ENCODE assay signal across 8 cellular contexts in the genomic region with DNA sequence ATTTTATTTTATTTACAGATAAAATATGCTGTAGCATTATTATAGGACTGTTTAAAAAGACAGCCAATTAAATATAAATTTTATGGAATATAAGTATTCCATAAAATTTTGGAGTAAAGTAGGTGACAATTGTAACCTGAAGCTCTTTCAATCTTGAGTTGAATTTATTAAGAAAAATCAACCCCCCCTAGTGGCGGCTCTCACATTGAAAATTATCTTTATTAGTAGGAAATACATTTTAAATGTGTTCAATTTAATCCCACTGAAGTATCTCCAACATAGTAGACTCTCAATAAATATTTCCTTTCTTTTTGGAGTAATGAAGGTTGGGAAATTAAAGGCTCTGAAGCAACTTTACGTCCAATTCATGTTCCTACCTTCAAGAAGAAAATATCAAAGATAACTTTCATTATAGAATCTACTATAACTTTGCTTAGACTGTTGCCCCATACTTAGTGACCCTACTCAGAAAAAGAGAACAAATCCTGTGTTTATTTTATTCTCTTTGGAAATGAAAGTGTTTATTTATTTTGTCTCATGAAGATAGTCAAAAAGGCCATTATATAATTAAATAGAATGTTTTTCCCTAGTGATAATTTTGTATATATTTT. TPM values are rescaled to one million over a fixed set of nuclear protein-coding genes. Genes with fewer than 3 reads are reported as not detected.
DNase-seq lines count a peak whose midpoint lies in the region; ATAC-seq lines count a peak whose summit lies in the region.

No MANE protein-coding gene starts in this region.

- H3K27ac Mint-ChIP-seq in activated CD8-positive, alpha-beta T cell treated with anti-CD3 and anti-CD28 coated beads, Interleukin-2, amount 10 ng/mL, durations not matched to agents 7 days and 5 days, result no peak overlapping the region

- CTCF ChIA-PET in activated CD8-positive, alpha-beta T cell treated with anti-CD3 and anti-CD28 coated beads, Interleukin-2, amount 10 ng/mL, durations not matched to agents 7 days and 5 days (lab: Charles Lee), result interaction anchor here (0.6 to 3.1 kb wide), 20 partner anchors 9 to 376 kb away, joined by 3 to 32 read pairs (median 4); no protein-coding TSS in a partner anchor

- H3K27me3 Mint-ChIP-seq in activated CD8-positive, alpha-beta T cell treated with anti-CD3 and anti-CD28 coated beads, Interleukin-2, amount 10 ng/mL, durations not matched to agents 7 days and 5 days (ENCODE audit: low read depth), result no peaks in the 10 kb centered on the region

- peaks cover 25% of the 10 kb centered on the region for H3K36me3 Mint-ChIP-seq in activated CD8-positive, alpha-beta T cell treated with anti-CD3 and anti-CD28 coated beads, Interleukin-2, amount 10 ng/mL, durations not matched to agents 7 days and 5 days (ENCODE audit: low read depth)

- ATAC-seq in activated CD8-positive, alpha-beta T cell treated with anti-CD3 and anti-CD28 coated beads, Interleukin-2, amount 10 ng/mL, durations not matched to agents 7 days and 5 days, result no peak
- no peak for ATAC-seq in GM21528 (IDR thresholded peaks at IDR 0.05; ENCODE audit: low FRiP score, unreplicated experiment)

- POLR2A ChIA-PET in activated CD8-positive, alpha-beta T cell treated with anti-CD3 and anti-CD28 coated beads, Interleukin-2, amount 10 ng/mL, durations not matched to agents 7 days and 5 days (lab: Charles Lee), result no interaction called here

- DNase-seq in NCI-H1417 (lab: John Stamatoyannopoulos, UW) (peak; percentile 21 to 68 (median 48)), NCI-H1417 treated with DMSO at 0.1 percent for 48 hours (lab: John Stamatoyannopoulos, UW) (no peak), NCI-H1105 treated with DMSO at 0.1 percent for 48 hours (lab: John Stamatoyannopoulos, UW) (peak; percentile 48), fibroblast of peridontal ligament (ENCODE audit: extremely low read depth) (peak; percentile 80), renal cortical epithelial cell (ENCODE audit: low read depth) (peak; percentile 45), 8988T (no peak)
- DNase-seq in activated CD8-positive, alpha-beta T cell treated with anti-CD3 and anti-CD28 coated beads, Interleukin-2, amount 10 ng/mL, durations not matched to agents 7 days and 5 days, result peak; percentile 65

- H3K4me1 Mint-ChIP-seq in activated CD8-positive, alpha-beta T cell treated with anti-CD3 and anti-CD28 coated beads, Interleukin-2, amount 10 ng/mL, durations not matched to agents 7 days and 5 days (ENCODE audit: low read depth), result peaks cover 46% of the 10 kb centered on the region

- H3K9me3 Mint-ChIP-seq in activated CD8-positive, alpha-beta T cell treated with anti-CD3 and anti-CD28 coated beads, Interleukin-2, amount 10 ng/mL, durations not matched to agents 7 days and 5 days (ENCODE audit: insufficient read depth), result peaks cover 5% of the 10 kb centered on the region

- peak overlapping the region; percentile 46 for H3K4me3 Mint-ChIP-seq in activated CD8-positive, alpha-beta T cell treated with anti-CD3 and anti-CD28 coated beads, Interleukin-2, amount 10 ng/mL, durations not matched to agents 7 days and 5 days

RNA-seq across cellular contexts. Expression of a gene that starts 3.1 kb away (rescaled TPM):
- 10 to 100 TPM; 39.0 to 43.7 TPM for total RNA-seq in activated CD8-positive, alpha-beta T cell treated with anti-CD3 and anti-CD28 coated beads, Interleukin-2, amount 10 ng/mL, durations not matched to agents 7 days and 5 days
- 96.7 and 214 TPM in 2 replicates for total RNA-seq in renal cortical epithelial cell

Comparison
In these comparisons a context has a peak if more than half of its experiments do, and no peak if none do; other contexts are left out.
1. DNase-seq: peak in NCI-H1417 (3 of 3), NCI-H1105 treated with DMSO at 0.1 percent for 48 hours (single experiment), activated CD8-positive, alpha-beta T cell treated with anti-CD3 and anti-CD28 coated beads, Interleukin-2, amount 10 ng/mL, durations not matched to agents 7 days and 5 days (single experiment), fibroblast of peridontal ligament (single experiment) and renal cortical epithelial cell (single experiment); none in NCI-H1417 treated with DMSO at 0.1 percent for 48 hours (single experiment) and 8988T (single experiment).